In the genomic region with DNA sequence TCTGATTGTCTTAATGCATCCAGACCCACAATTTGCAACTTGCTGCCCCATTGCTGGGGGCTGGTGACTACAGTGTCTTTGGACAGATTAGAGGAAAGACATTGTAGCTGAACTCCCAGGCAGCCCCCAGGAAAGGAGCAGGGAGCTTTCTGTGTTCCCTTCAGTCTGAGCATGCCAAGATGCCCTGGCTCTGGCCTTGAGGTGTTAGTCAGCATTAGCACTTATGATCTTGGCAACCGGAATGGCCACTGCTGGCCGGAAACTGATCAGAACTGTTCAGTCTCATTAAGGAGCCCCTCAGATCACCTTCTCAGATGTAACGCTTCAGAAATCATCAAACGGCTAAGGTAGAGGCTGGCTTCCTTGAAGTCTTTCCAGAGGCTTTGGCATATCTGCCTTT, we compare ENCODE assay signal across 18 cellular contexts.
"Had no signal": no experiment of that assay in that cellular context is flagged by ENCODE, and none has a peak within 500 bp of the region (broad histone marks: within the 10 kb centered on the region; RNA-seq: fewer than 3 reads in every experiment).

No MANE protein-coding gene starts in this region.

- DNase-seq: colonic mucosa; dermis blood vessel endothelial cell; esophagus squamous epithelium; foreskin fibroblast; glutamatergic neuron; islet precursor cell; mammary epithelial cell; occipital lobe; psoas muscle; small intestine; stimulated activated CD4-positive, alpha-beta T cell treated with anti-CD3 and anti-CD28 coated beads, Interleukin-12 subunit alpha, Interleukin-12 subunit beta, amount 100 ng/mL, for 4 hours; stimulated activated naive CD4-positive, alpha-beta T cell; stomach had no signal

- H3K4me1 ChIP-seq: colonic mucosa had no signal

- H3K4me3 ChIP-seq: colonic mucosa, esophagus squamous epithelium, gastroesophageal sphincter, psoas muscle, stomach had no signal

- H3K27me3 Mint-ChIP-seq: type B pancreatic cell had no signal

- H3K36me3 Mint-ChIP-seq: mesothelial cell of epicardium had no signal

- ATAC-seq: gastroesophageal sphincter, left lobe of liver, psoas muscle had no signal

- H3K27ac Mint-ChIP-seq: mesothelial cell of epicardium, nephron, type B pancreatic cell had no signal

- H3K36me3 ChIP-seq: colonic mucosa, stomach had no signal

- H3K27ac ChIP-seq: colonic mucosa, esophagus squamous epithelium, psoas muscle, stomach had no signal

- H3K9me3 Mint-ChIP-seq: mesothelial cell of epicardium, nephron, type B pancreatic cell had no signal

- H3K4me3 Mint-ChIP-seq: mesothelial cell of epicardium, nephron, type B pancreatic cell had no signal

- H3K9me3 ChIP-seq: colonic mucosa, esophagus squamous epithelium, gastroesophageal sphincter, psoas muscle, stomach had no signal

- H3K27me3 ChIP-seq: colonic mucosa, esophagus squamous epithelium, gastroesophageal sphincter, stomach had no signal
